Comparison of ENCODE assay signal across 24 cellular contexts in genomic region chr6:36904851-36905393, GRCh38. TPM values are rescaled to one million over a fixed set of nuclear protein-coding genes. Genes with fewer than 3 reads are reported as not detected.
"Had no signal": no experiment of that assay in that cellular context is flagged by ENCODE, and none has a peak within 500 bp of the region (broad histone marks: within the 10 kb centered on the region; RNA-seq: fewer than 3 reads in every experiment).

No MANE protein-coding gene starts in this region.

- H3K4me3 Mint-ChIP-seq: activated B cell treated with CpG ODN at 0.5 μM for 24 hours; activated CD4-positive, alpha-beta memory T cell treated with anti-CD3 and anti-CD28 coated beads for 36 hours; activated CD4-positive, alpha-beta T cell treated with anti-CD3 and anti-CD28 coated beads, Interleukin-2, amount 10 ng/mL, durations not matched to agents 7 days and 5 days; activated naive CD4-positive, alpha-beta T cell treated with anti-CD3 and anti-CD28 coated beads for 36 hours; activated naive CD8-positive, alpha-beta T cell; activated T-cell treated with anti-CD3 and anti-CD28 coated beads, Interleukin-2, amount 50 U/mL, for 4 hours had no signal

- H3K27me3 ChIP-seq: brain microvascular endothelial cell, cardiac muscle cell had no signal

- H3K27ac Mint-ChIP-seq: activated B cell treated with CpG ODN at 0.5 μM for 24 hours; activated CD4-positive, alpha-beta memory T cell treated with anti-CD3 and anti-CD28 coated beads for 36 hours; activated naive CD4-positive, alpha-beta T cell treated with anti-CD3 and anti-CD28 coated beads for 36 hours had no signal

- H3K4me3 ChIP-seq: cardiac muscle cell had no signal

- H3K9me3 Mint-ChIP-seq: activated B cell treated with CpG ODN at 0.5 μM for 24 hours; activated CD4-positive, alpha-beta memory T cell treated with anti-CD3 and anti-CD28 coated beads for 36 hours; activated CD4-positive, alpha-beta T cell treated with anti-CD3 and anti-CD28 coated beads, Interleukin-2, amount 10 ng/mL, durations not matched to agents 7 days and 5 days; activated naive CD4-positive, alpha-beta T cell treated with anti-CD3 and anti-CD28 coated beads for 36 hours; activated T-cell treated with anti-CD3 and anti-CD28 coated beads, Interleukin-2, amount 50 U/mL, for 4 hours had no signal

- ATAC-seq: activated T-cell treated with anti-CD3 and anti-CD28 coated beads, Interleukin-2, amount 50 U/mL, for 4 hours had no signal

- FAIRE-seq: TTC549 had no signal

- H3K27ac ChIP-seq: brain microvascular endothelial cell, cardiac muscle cell had no signal

- DNase-seq: activated B cell treated with CpG ODN at 0.5 μM for 24 hours; activated CD4-positive, alpha-beta memory T cell treated with anti-CD3 and anti-CD28 coated beads for 36 hours; activated CD4-positive, alpha-beta T cell treated with anti-CD3 and anti-CD28 coated beads, Interleukin-2, amount 10 ng/mL, durations not matched to agents 7 days and 5 days; activated CD8-positive, alpha-beta memory T cell treated with anti-CD3 and anti-CD28 coated beads for 24 hours; activated gamma-delta T cell; activated naive CD4-positive, alpha-beta T cell treated with anti-CD3 and anti-CD28 coated beads for 36 hours; activated T-cell treated with anti-CD3 and anti-CD28 coated beads, Interleukin-2, amount 50 U/mL, for 4 hours; amygdala; brain microvascular endothelial cell; Karpas-422; MM.1S; NCI-H1105; NCI-H1436; NCI-H1694 treated with DMSO at 0.1 percent for 48 hours; NCI-H2029 treated with DMSO at 0.1 percent for 48 hours; NCI-H446; NCI-H524; SHP77 treated with DMSO at 0.1 percent for 48 hours; T-helper 2 cell; T1000 had no signal

- H3K4me1 Mint-ChIP-seq: activated B cell treated with CpG ODN at 0.5 μM for 24 hours had no signal

RNA-seq across cellular contexts. Expression of gene PI16, which starts 49.6 kb away (rescaled TPM):
- total RNA-seq: activated T-cell treated with anti-CD3 and anti-CD28 coated beads, Interleukin-2, amount 50 U/mL, for 4 hours; cardiac muscle cell; SK-MEL-5 had no signal
